In the genomic region with DNA sequence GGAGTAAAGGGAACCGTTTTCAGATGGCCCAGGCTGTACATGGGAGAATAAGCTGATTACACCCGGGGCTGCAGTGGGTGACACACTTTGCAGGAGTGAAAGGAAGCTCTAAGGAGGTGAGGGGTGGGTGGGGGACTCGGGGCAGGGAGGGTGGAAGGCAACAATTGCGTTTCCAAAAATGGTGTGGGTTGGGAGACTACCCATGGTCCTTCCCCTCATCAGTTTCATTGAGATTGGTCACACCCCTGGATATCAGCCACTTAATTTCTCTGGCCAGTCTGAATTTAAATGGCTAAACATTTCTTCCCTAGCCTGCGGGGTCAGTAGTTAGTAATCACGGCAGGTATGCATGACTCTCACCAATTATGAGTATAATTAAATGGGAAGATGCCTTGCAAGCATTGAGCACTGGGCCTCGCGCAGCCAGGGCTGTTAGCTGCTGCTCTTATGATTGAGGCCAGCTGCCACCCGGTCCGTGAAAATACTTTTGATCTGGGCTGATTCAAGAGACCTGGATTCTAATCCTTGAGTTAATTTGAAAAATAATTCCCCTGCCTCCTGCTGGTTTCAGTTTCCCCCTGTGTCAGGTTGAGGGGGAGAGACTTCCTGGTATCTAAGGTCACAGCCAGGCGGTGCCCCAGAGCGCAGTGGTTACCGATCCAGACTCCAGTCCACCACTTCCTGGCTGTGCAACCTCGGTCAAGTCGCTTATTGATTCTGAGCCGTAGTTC, we compare ENCODE assay signal across 10 cellular contexts. TPM values are rescaled to one million over a fixed set of nuclear protein-coding genes. Genes with fewer than 3 reads are reported as not detected.
DNase-seq lines count a peak whose midpoint lies in the region; ATAC-seq and TF ChIP-seq lines count a peak whose summit lies in the region.
"Had no signal": no experiment of that assay in that cellular context is flagged by ENCODE, and none has a peak within 500 bp of the region (broad histone marks: within the 10 kb centered on the region; RNA-seq: fewer than 3 reads in every experiment).

No MANE protein-coding gene starts in this region.

- 38 to 53% (median 47%) methylated on average over 15 to 16 of the region's 16 CpGs for WGBS in stomach, 5 donors
- WGBS in aorta, 2 donors = 88 to 90% methylated on average over 16 of the region's 16 CpGs

- ATAC-seq in HG02588 (IDR thresholded peaks at IDR 0.05; ENCODE audit: unreplicated experiment) (peak; percentile 37), aorta (ENCODE audit: low FRiP score) (no peak)

- no peak for TF ChIP-seq EP300 in stomach (IDR thresholded peaks at IDR 0.05)

- H3K27ac ChIP-seq in stomach = peak overlapping the region in 4 of 5 donors; percentile 13 to 69 (median 50)
- no peak overlapping the region for H3K27ac ChIP-seq in aorta (ENCODE audit: low read depth in 1 of 2, low read length in 2 of 2)
- H3K27ac ChIP-seq: thoracic aorta, VCaP had no signal

- H3K27me3 ChIP-seq in stomach (no peaks in the 10 kb centered on the region), aorta (ENCODE audit: control insufficient read depth in 1 of 2, insufficient read depth in 2 of 2, low read length in 1 of 2) (no peaks in the 10 kb centered on the region)

- TF ChIP-seq CTCF in astrocyte of the spinal cord (IDR thresholded peaks at IDR 0.05; ENCODE audit: low read depth, low read length) = peak; percentile 36
- TF ChIP-seq CTCF in stomach (IDR thresholded peaks at IDR 0.05) = peak in 2 of 7 experiments; percentile 21 to 39

- DNase-seq in NCI-H2029 (lab: John Stamatoyannopoulos, UW) (peak; percentile 13), NCI-H2029 treated with DMSO at 0.1 percent for 48 hours (lab: John Stamatoyannopoulos, UW) (no peak), OCI-M1 (lab: John Stamatoyannopoulos, UW) (peak; percentile 48), astrocyte of the spinal cord (ENCODE audit: low read depth, low spot score) (no peak), stomach (peak; percentile 66), NCI-H446 treated with DMSO at 0.1 percent for 48 hours (lab: John Stamatoyannopoulos, UW) (no peak), aorta (no peak)

- H3K4me1 ChIP-seq in stomach (peaks cover 25 to 99% (median 76%) of the 10 kb centered on the region in 4 donors), aorta (ENCODE audit: control insufficient read depth in 1 of 2, insufficient read depth in 2 of 2, low read length in 2 of 2) (no peaks in the 10 kb centered on the region)

- TF ChIP-seq POLR2A in stomach (IDR thresholded peaks at IDR 0.05) = no peak

- H3K4me3 ChIP-seq in astrocyte of the spinal cord (ENCODE audit: low read depth, low read length) (no peak overlapping the region), stomach (no peak overlapping the region), aorta (ENCODE audit: low read length in 2 of 2) (no peak overlapping the region)
- H3K4me3 ChIP-seq: thoracic aorta had no signal

- H3K36me3 ChIP-seq in stomach = no peaks in the 10 kb centered on the region
- H3K36me3 ChIP-seq in aorta (ENCODE audit: control insufficient read depth in 1 of 2, insufficient read depth in 2 of 2, low read length in 1 of 2) = no peaks in the 10 kb centered on the region
- H3K36me3 ChIP-seq: thoracic aorta had no signal

- intact Hi-C loops in stomach (cut with DNase I; ENCODE audit: low total_unique reads) (no loop called here), aorta (cut with DNase I) (no loop called here)

- H3K9me3 ChIP-seq in stomach (no peaks in the 10 kb centered on the region), aorta (ENCODE audit: control insufficient read depth, low read length) (no peaks in the 10 kb centered on the region)
- H3K9me3 ChIP-seq: thoracic aorta had no signal

- in situ Hi-C loops in astrocyte of the spinal cord (cut with HindIII; ENCODE audit: low sequenced_read_pairs) = no loop called here

RNA-seq across cellular contexts. Expression of a gene that starts 23.3 kb away (rescaled TPM):
- total RNA-seq in stomach = 10 to 100 TPM; 15.6 to 36.7 (median 28.0) TPM
- 1 to 10 TPM; 3.0 to 6.8 (median 4.9) TPM for polyA plus RNA-seq in stomach
- 10 to 100 TPM; 36.5 to 62.2 TPM for total RNA-seq in aorta
- 1 to 10 TPM; 5.3 to 6.1 TPM for polyA plus RNA-seq in aorta

Comparison
In these comparisons a context has a peak if more than half of its experiments do, and no peak if none do; other contexts are left out.
1. DNase-seq: peak in NCI-H2029 (single experiment), OCI-M1 (single experiment) and stomach (single experiment); none in NCI-H2029 treated with DMSO at 0.1 percent for 48 hours (single experiment), astrocyte of the spinal cord (single experiment), NCI-H446 treated with DMSO at 0.1 percent for 48 hours (single experiment) and aorta (0 of 2).
2. H3K27ac ChIP-seq: peak in stomach (4 of 5); none in aorta (0 of 2).